Comparison of ENCODE assay signal across 9 cellular contexts in the genomic region with DNA sequence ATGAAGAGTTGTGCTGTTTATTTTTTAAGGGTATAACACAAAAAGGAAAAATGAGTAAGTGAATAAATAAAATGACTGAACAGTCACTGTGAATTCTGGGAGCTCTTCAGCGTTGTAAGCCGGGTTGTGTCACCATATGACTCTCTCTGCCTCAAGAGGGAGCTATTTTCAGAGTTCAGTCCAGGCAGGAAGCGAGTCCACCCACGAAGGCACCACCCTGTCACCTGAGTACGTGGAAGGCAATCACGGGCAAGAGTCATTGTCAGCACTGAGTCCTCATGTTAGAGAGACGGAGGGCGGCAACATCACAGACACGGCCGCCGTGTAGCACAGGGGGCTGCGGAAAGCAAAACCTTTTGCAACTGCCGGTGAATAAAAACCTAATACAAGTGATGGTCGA.
A peak's percentile ranks its signal among the peaks of the same experiment; 100 is the strongest.
DNase-seq lines count a peak whose midpoint lies in the region; ATAC-seq and TF ChIP-seq lines count a peak whose summit lies in the region.
"Had no signal": no experiment of that assay in that cellular context is flagged by ENCODE, and none has a peak within 500 bp of the region (broad histone marks: within the 10 kb centered on the region; RNA-seq: fewer than 3 reads in every experiment).

No MANE protein-coding gene starts in this region.

- no peak overlapping the region for H3K4me3 ChIP-seq in colonic mucosa

- H3K9me3 Mint-ChIP-seq in T-helper 2 cell treated with Interferon-gamma antibody and Interleukin-4, amounts not matched to agents 5 μg/mL and 100 μg/mL, for 36 hours = no peaks in the 10 kb centered on the region

- no peaks in the 10 kb centered on the region for H3K36me3 Mint-ChIP-seq in T-helper 2 cell treated with Interferon-gamma antibody and Interleukin-4, amounts not matched to agents 5 μg/mL and 100 μg/mL, for 36 hours (ENCODE audit: low read depth)

- DNase-seq in T-helper 2 cell treated with Interferon-gamma antibody and Interleukin-4, amounts not matched to agents 5 μg/mL and 100 μg/mL, for 36 hours (ENCODE audit: low spot score) = peak; percentile 7
- DNase-seq in foreskin keratinocyte (no peak), mucosa of gallbladder (ENCODE audit: low spot score) (no peak), colonic mucosa (no peak), cardiac septum (ENCODE audit: low spot score) (no peak)
- DNase-seq: NK-92 treated with Interleukin-12 subunit alpha and Interleukin-12 subunit beta, amount 100 ng/mL, for 24 hours had no signal

- H3K27me3 ChIP-seq in foreskin keratinocyte (peaks cover 6% of the 10 kb centered on the region), colonic mucosa (no peaks in the 10 kb centered on the region)

- peak; percentile 69 for ATAC-seq in GM18519 (IDR thresholded peaks at IDR 0.05; ENCODE audit: low FRiP score, unreplicated experiment)
- ATAC-seq in foreskin keratinocyte = peak; percentile 32
- no peak for ATAC-seq in GM18907 (IDR thresholded peaks at IDR 0.05; ENCODE audit: unreplicated experiment)

- no peaks in the 10 kb centered on the region for H3K36me3 ChIP-seq in colonic mucosa

- H3K27ac ChIP-seq in 22Rv1 (no peak overlapping the region), foreskin keratinocyte (no peak overlapping the region), colonic mucosa (no peak overlapping the region)

- intact Hi-C loops in colonic mucosa (cut with DNase I) = no loop called here
- intact Hi-C loops in cardiac septum (cut with DNase I) = no loop called here

- H3K4me3 Mint-ChIP-seq in T-helper 2 cell treated with Interferon-gamma antibody and Interleukin-4, amounts not matched to agents 5 μg/mL and 100 μg/mL, for 36 hours = no peak overlapping the region

- H3K4me1 ChIP-seq in foreskin keratinocyte = no peaks in the 10 kb centered on the region
- no peaks in the 10 kb centered on the region for H3K4me1 ChIP-seq in colonic mucosa

- H3K4me1 Mint-ChIP-seq in T-helper 2 cell treated with Interferon-gamma antibody and Interleukin-4, amounts not matched to agents 5 μg/mL and 100 μg/mL, for 36 hours (ENCODE audit: low read depth) = peaks cover 4% of the 10 kb centered on the region

- TF ChIP-seq CTCF in 22Rv1 (IDR thresholded peaks at IDR 0.05) = peak; percentile 67
- peak; percentile 35 for TF ChIP-seq CTCF in foreskin keratinocyte (conservative IDR thresholded peaks at IDR 0.05)
- no peak for TF ChIP-seq CTCF in colonic mucosa (IDR thresholded peaks at IDR 0.05)

- H3K9me3 ChIP-seq in colonic mucosa = no peaks in the 10 kb centered on the region

- no peak overlapping the region for H3K27ac Mint-ChIP-seq in T-helper 2 cell treated with Interferon-gamma antibody and Interleukin-4, amounts not matched to agents 5 μg/mL and 100 μg/mL, for 36 hours

- no peak overlapping the region for H3K9ac ChIP-seq in colonic mucosa (ENCODE audit: low read depth in 2 of 2, low read length in 2 of 2)

- no peaks in the 10 kb centered on the region for H3K27me3 Mint-ChIP-seq in T-helper 2 cell treated with Interferon-gamma antibody and Interleukin-4, amounts not matched to agents 5 μg/mL and 100 μg/mL, for 36 hours (ENCODE audit: low read depth)
